Comparison of ENCODE assay signal across 18 cellular contexts in the genomic region with DNA sequence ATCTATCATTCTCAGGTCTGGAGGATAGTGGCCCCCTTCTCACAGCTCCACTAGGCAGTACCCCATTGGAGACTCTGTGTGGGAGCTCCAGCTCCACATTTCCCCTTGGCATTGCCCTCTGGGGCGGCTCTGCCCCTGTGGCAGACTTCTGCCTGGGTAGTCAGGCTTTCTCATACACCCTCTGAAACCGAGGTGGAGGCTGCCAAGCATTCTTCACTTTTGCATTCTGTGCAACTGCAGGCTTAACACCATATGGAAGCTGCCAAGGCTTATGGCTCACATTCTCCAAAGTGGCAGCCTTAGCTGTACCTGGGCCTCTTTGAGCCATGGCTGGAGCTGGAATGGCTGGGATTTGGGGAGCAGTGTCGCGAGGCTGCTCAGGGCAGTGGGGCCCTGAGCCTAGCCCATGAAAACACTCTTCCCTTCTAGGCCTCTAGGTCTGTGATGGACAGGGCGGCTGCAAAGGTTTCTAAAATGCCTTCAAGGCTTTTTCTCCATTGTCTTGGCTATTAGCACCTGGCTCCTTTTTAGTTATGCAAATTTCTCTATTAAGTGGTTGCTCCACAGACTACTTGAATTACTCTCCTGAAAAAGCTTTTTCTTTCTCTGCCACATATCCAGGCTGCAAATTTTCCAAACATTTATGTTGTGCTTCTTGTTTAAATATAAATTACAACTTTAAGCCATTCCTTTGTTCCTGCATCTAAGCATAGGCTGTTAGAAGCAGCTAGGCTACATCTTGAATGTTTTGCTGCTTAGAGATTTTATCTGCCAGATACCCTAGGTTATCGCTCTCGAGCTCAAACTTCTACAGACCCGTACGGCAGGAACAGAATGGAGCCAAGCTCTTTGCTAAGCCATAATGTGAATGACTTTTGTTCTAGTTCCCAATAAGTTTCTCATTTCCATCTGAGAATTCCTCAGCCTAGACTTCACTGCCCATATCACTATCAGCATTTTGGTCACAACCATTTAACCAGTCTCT.
"Had no signal": no experiment of that assay in that cellular context is flagged by ENCODE, and none has a peak within 500 bp of the region (broad histone marks: within the 10 kb centered on the region; RNA-seq: fewer than 3 reads in every experiment).

No MANE protein-coding gene starts in this region.

- H3K9me3 ChIP-seq: gastrocnemius medialis, heart left ventricle, neutrophil, pancreas, right lobe of liver, thyroid gland had no signal

- H3K27me3 ChIP-seq: gastrocnemius medialis, heart left ventricle, neutrophil, pancreas, right lobe of liver, thyroid gland had no signal

- H3K27ac ChIP-seq: gastrocnemius medialis, heart left ventricle, neutrophil, pancreas, right lobe of liver, thyroid gland, WERI-Rb-1 had no signal

- DNase-seq: activated CD4-positive, alpha-beta T cell treated with anti-CD3 and anti-CD28 coated beads, Interleukin-2, amount 50 U/mL, for 4 hours; activated gamma-delta T cell; activated T-cell treated with anti-CD3 and anti-CD28 coated beads, Interleukin-2, amount 50 U/mL, for 72 hours; cerebellar nuclear complex; cortex of kidney; gastrocnemius medialis; heart left ventricle; left ventricle myocardium superior; naive thymus-derived CD4-positive, alpha-beta T cell; pancreas; right lobe of liver; small intestine; stimulated activated CD4-positive, alpha-beta T cell treated with anti-CD3 and anti-CD28 coated beads, Interleukin-15, amount 100 ng/mL, for 24 hours; stimulated activated CD4-positive, alpha-beta T cell treated with anti-CD3 and anti-CD28 coated beads, Interleukin-2, amount 100 ng/mL, for 48 hours; SW 1271; thyroid gland; WERI-Rb-1 had no signal

- H3K4me3 ChIP-seq: gastrocnemius medialis, heart left ventricle, pancreas, right lobe of liver, thyroid gland had no signal

- H3K36me3 ChIP-seq: gastrocnemius medialis, heart left ventricle, neutrophil, pancreas, right lobe of liver, thyroid gland, WERI-Rb-1 had no signal

- H3K4me1 ChIP-seq: gastrocnemius medialis, heart left ventricle, pancreas, right lobe of liver, thyroid gland had no signal
